26 cellular contexts compared by ENCODE assay signal in genomic region chr1:93963585-93963984, GRCh38. TPM values are rescaled to one million over a fixed set of nuclear protein-coding genes. Genes with fewer than 3 reads are reported as not detected.
DNase-seq lines count a peak whose midpoint lies in the region; ATAC-seq, FAIRE-seq and TF ChIP-seq lines count a peak whose summit lies in the region.
"Had no signal": no experiment of that assay in that cellular context is flagged by ENCODE, and none has a peak within 500 bp of the region (broad histone marks: within the 10 kb centered on the region; RNA-seq: fewer than 3 reads in every experiment).

No MANE protein-coding gene starts in this region.

- H3K4me3 ChIP-seq in astrocyte (ENCODE audit: insufficient read depth, low read depth, low read length) (no peak overlapping the region), lower leg skin (ENCODE audit: low read depth, poor library complexity, severe bottlenecking) (no peak overlapping the region)
- H3K4me3 ChIP-seq: BLaER1 treated with 17β-estradiol and CSF1 and Interleukin-3, amounts not matched to agents 10 nM and 100 nM; suprapubic skin had no signal

- H3K4me3 Mint-ChIP-seq in astrocyte (ENCODE audit: unreplicated experiment) (no peak overlapping the region), nephron (no peak overlapping the region)
- H3K4me3 Mint-ChIP-seq: activated CD4-positive, alpha-beta T cell treated with anti-CD3 and anti-CD28 coated beads for 36 hours; activated CD8-positive, alpha-beta memory T cell treated with anti-CD3 and anti-CD28 coated beads, Interleukin-2, amount 10 ng/mL, durations not matched to agents 7 days and 5 days; activated naive CD8-positive, alpha-beta T cell treated with anti-CD3 and anti-CD28 coated beads for 36 hours; activated T-helper 17 cell treated with anti-CD3 and anti-CD28 coated beads, Interleukin-2, amount 50 U/mL, for 72 hours; IgD-negative memory B cell; T-cell had no signal

- no peak for TF ChIP-seq POLR2A in lower leg skin (IDR thresholded peaks at IDR 0.05)

- no peak overlapping the region for H3K9ac ChIP-seq in astrocyte (ENCODE audit: low read length)
- H3K9ac ChIP-seq: BLaER1 treated with 17β-estradiol and CSF1 and Interleukin-3, amounts not matched to agents 10 nM and 100 nM had no signal

- no peak overlapping the region for H3K27ac Mint-ChIP-seq in astrocyte (ENCODE audit: unreplicated experiment)
- H3K27ac Mint-ChIP-seq in nephron: peak overlapping the region; percentile 30 to 69 (median 39)
- H3K27ac Mint-ChIP-seq: activated CD4-positive, alpha-beta T cell treated with anti-CD3 and anti-CD28 coated beads for 36 hours; activated CD8-positive, alpha-beta memory T cell treated with anti-CD3 and anti-CD28 coated beads, Interleukin-2, amount 10 ng/mL, durations not matched to agents 7 days and 5 days; activated naive CD8-positive, alpha-beta T cell treated with anti-CD3 and anti-CD28 coated beads for 36 hours; activated T-helper 17 cell treated with anti-CD3 and anti-CD28 coated beads, Interleukin-2, amount 50 U/mL, for 72 hours; T-cell had no signal

- no peaks in the 10 kb centered on the region for H3K79me2 ChIP-seq in astrocyte (ENCODE audit: insufficient read depth, low read length)

- no peaks in the 10 kb centered on the region for H3K36me3 Mint-ChIP-seq in astrocyte (ENCODE audit: low read depth, unreplicated experiment)
- H3K36me3 Mint-ChIP-seq in nephron (ENCODE audit: low read depth): no peaks in the 10 kb centered on the region
- H3K36me3 Mint-ChIP-seq: activated CD8-positive, alpha-beta memory T cell treated with anti-CD3 and anti-CD28 coated beads, Interleukin-2, amount 10 ng/mL, durations not matched to agents 7 days and 5 days; activated naive CD8-positive, alpha-beta T cell treated with anti-CD3 and anti-CD28 coated beads for 36 hours; T-cell had no signal

- no peak overlapping the region for H2AFZ ChIP-seq in astrocyte (ENCODE audit: low read depth, low read length)

- WGBS in lower leg skin, 2 donors: 73 to 78% methylated on average over 9 of the region's 9 CpGs

- intact Hi-C loops in lower leg skin (cut with DNase I; ENCODE audit: low total_unique reads): no loop called here

- H3K36me3 ChIP-seq in astrocyte (ENCODE audit: insufficient read depth, low read length): no peaks in the 10 kb centered on the region
- H3K36me3 ChIP-seq: BLaER1 treated with 17β-estradiol and CSF1 and Interleukin-3, amounts not matched to agents 10 nM and 100 nM; suprapubic skin had no signal

- no peak overlapping the region for H3K4me2 ChIP-seq in astrocyte (ENCODE audit: low read length)
- H3K4me2 ChIP-seq: BLaER1 treated with 17β-estradiol and CSF1 and Interleukin-3, amounts not matched to agents 10 nM and 100 nM had no signal

- H4K20me1 ChIP-seq in astrocyte (ENCODE audit: insufficient read depth, low read length): no peaks in the 10 kb centered on the region
- H4K20me1 ChIP-seq: BLaER1 treated with 17β-estradiol and CSF1 and Interleukin-3, amounts not matched to agents 10 nM and 100 nM had no signal

- H3K9me3 ChIP-seq in astrocyte (ENCODE audit: insufficient read depth, low read depth, low read length): no peaks in the 10 kb centered on the region
- H3K9me3 ChIP-seq: suprapubic skin had no signal

- no peaks in the 10 kb centered on the region for H3K9me3 Mint-ChIP-seq in astrocyte (ENCODE audit: unreplicated experiment)
- H3K9me3 Mint-ChIP-seq in nephron: no peaks in the 10 kb centered on the region
- H3K9me3 Mint-ChIP-seq: activated naive CD8-positive, alpha-beta T cell treated with anti-CD3 and anti-CD28 coated beads for 36 hours; activated T-helper 17 cell treated with anti-CD3 and anti-CD28 coated beads, Interleukin-2, amount 50 U/mL, for 72 hours; IgD-negative memory B cell had no signal

- TF ChIP-seq CTCF in astrocyte (IDR thresholded peaks at IDR 0.05; ENCODE audit: insufficient read depth, low read depth, low read length) (no peak), nephron (IDR thresholded peaks at IDR 0.05; ENCODE audit: unreplicated experiment in 3 of 3) (no peak), lower leg skin (IDR thresholded peaks at IDR 0.05) (no peak)

- no peaks in the 10 kb centered on the region for H3K27me3 ChIP-seq in astrocyte (ENCODE audit: insufficient read depth, low read length)
- H3K27me3 ChIP-seq: BLaER1 treated with 17β-estradiol and CSF1 and Interleukin-3, amounts not matched to agents 10 nM and 100 nM; suprapubic skin had no signal

- H3K27me3 Mint-ChIP-seq in astrocyte (ENCODE audit: low read depth, unreplicated experiment): peaks cover 3% of the 10 kb centered on the region
- peaks cover 3% of the 10 kb centered on the region for H3K27me3 Mint-ChIP-seq in nephron (ENCODE audit: low read depth)

- peak; percentile 95 for DNase-seq in Caki2 (ENCODE audit: low read depth)
- DNase-seq in astrocyte (ENCODE audit: low read depth): peak; percentile 49
- DNase-seq in lower leg skin (ENCODE audit: low spot score in 2 of 2): no peak
- DNase-seq in NCI-H187 (lab: John Stamatoyannopoulos, UW): no peak
- no peak for DNase-seq in globus pallidus (ENCODE audit: low spot score)
- no peak for DNase-seq in stimulated activated naive CD8-positive, alpha-beta T cell treated with anti-CD3 and anti-CD28 coated beads, Interleukin-15, Interleukin-2, amounts not matched to agents 100 U/mL and 50 U/mL, for 24 hours
- DNase-seq: activated CD4-positive, alpha-beta T cell treated with anti-CD3 and anti-CD28 coated beads for 36 hours; activated CD8-positive, alpha-beta memory T cell treated with anti-CD3 and anti-CD28 coated beads, Interleukin-2, amount 10 ng/mL, durations not matched to agents 7 days and 5 days; activated naive CD8-positive, alpha-beta T cell treated with anti-CD3 and anti-CD28 coated beads for 36 hours; foreskin fibroblast; hypothalamus; MM.1S; NCI-H1694; NCI-H748 treated with DMSO at 0.1 percent for 48 hours; SHP77; T-cell had no signal

- peaks cover 18% of the 10 kb centered on the region for H3K4me1 ChIP-seq in astrocyte (ENCODE audit: insufficient read depth, low read length)

- FAIRE-seq in astrocyte (lab: Jason Lieb, UNC): no peak
- FAIRE-seq in islet of Langerhans (lab: Jason Lieb, UNC): peak; percentile 85
- FAIRE-seq: colon, endometrium, keratinocyte had no signal

- H3K4me1 Mint-ChIP-seq in astrocyte (ENCODE audit: low read depth, unreplicated experiment) (peaks cover 31% of the 10 kb centered on the region), nephron (peaks cover 8% of the 10 kb centered on the region)
- H3K4me1 Mint-ChIP-seq: activated CD4-positive, alpha-beta T cell treated with anti-CD3 and anti-CD28 coated beads for 36 hours; activated CD8-positive, alpha-beta memory T cell treated with anti-CD3 and anti-CD28 coated beads, Interleukin-2, amount 10 ng/mL, durations not matched to agents 7 days and 5 days; activated naive CD8-positive, alpha-beta T cell treated with anti-CD3 and anti-CD28 coated beads for 36 hours; activated T-helper 17 cell treated with anti-CD3 and anti-CD28 coated beads, Interleukin-2, amount 50 U/mL, for 72 hours; T-cell had no signal

- in situ Hi-C loops in Caki2 (cut with HindIII; ENCODE audit: low pct_unique_long_range_greater_than_20kb, low sequenced_read_pairs): no loop called here

- no peak overlapping the region for H3K27ac ChIP-seq in astrocyte (ENCODE audit: low read depth, low read length)
- H3K27ac ChIP-seq: BLaER1 treated with 17β-estradiol and CSF1 and Interleukin-3, amounts not matched to agents 10 nM and 100 nM; HL-60 had no signal

- ATAC-seq in stimulated activated naive CD8-positive, alpha-beta T cell treated with anti-CD3 and anti-CD28 coated beads, Interleukin-15, Interleukin-2, amounts not matched to agents 100 U/mL and 50 U/mL, for 24 hours: no peak
- ATAC-seq: activated CD4-positive, alpha-beta T cell treated with anti-CD3 and anti-CD28 coated beads for 36 hours; activated CD8-positive, alpha-beta memory T cell treated with anti-CD3 and anti-CD28 coated beads, Interleukin-2, amount 10 ng/mL, durations not matched to agents 7 days and 5 days; activated T-helper 17 cell treated with anti-CD3 and anti-CD28 coated beads, Interleukin-2, amount 50 U/mL, for 72 hours; T-cell had no signal

RNA-seq across cellular contexts. Expression of gene GCLM, which starts 54.4 kb away (rescaled TPM):
- total RNA-seq in Caki2 (2014; rRNA removed; shearing (Covaris generic); ENCODE audit: low replicate concordance): 146 and 194 TPM in 2 replicates
- total RNA-seq in astrocyte (27.5 TPM in 2 replicates), lower leg skin (1 to 10 TPM; 1.9 to 6.2 (median 2.8) TPM)

Comparison
In these comparisons a context has a peak if more than half of its experiments do, and no peak if none do; other contexts are left out.
1. DNase-seq: peak in Caki2 (single experiment) and astrocyte (single experiment); none in lower leg skin (0 of 2), NCI-H187 (0 of 2), globus pallidus (single experiment) and stimulated activated naive CD8-positive, alpha-beta T cell treated with anti-CD3 and anti-CD28 coated beads, Interleukin-15, Interleukin-2, amounts not matched to agents 100 U/mL and 50 U/mL, for 24 hours (single experiment).